ENCODE assay signal across 1 cellular context in the genomic region with DNA sequence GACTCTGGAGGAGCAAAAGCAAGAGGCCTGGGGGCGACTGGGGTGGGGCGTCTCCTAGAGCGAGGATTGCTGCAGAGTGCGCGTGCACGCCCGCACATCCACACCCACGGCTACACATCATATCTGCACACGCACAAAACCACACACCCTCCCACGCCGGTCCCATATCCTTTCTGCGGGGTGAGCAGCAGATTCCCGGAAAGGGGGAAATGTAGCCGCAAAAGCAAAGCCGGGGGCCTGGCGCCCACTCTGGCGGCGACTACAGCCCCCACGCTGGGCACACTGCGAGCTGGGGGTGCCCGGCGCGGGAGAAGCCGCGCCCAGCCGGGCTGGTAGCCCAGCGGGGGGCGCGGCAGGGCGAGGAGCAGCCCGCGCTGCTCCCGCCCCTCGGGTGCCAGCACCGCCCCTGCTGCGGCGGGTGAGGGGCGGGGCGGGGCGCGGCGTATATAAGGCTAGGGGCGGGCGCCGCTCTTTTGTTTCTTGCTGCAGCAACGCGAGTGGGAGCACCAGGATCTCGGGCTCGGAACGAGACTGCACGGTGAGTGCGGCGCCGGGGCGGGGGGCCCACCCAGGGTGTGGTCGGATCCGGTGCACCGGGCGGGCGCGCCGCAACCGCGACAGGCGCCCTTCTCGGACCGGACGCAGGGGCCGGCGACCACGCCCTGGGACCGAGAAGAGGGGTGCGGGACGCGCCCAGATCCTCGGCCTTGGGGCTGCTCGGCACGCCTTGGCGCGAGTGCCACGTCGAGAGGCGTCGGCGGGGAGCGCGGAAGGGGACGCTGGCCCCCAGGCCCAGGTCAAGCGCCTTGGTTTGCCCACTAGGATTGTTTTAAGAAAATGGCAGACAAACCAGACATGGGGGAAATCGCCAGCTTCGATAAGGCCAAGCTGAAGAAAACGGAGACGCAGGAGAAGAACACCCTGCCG.
TF ChIP-seq lines count a peak whose summit lies in the region.

TSS of gene TMSB10 (plus strand) at position 476 of the 927 bp plus-strand sequence.

TF ChIP-seq in K562, 482 proteins besides CTCF, POLR2A, EP300 and RAD21 (continued from another document and continues in another):
- TF ChIP-seq CEBPZ (IDR thresholded peaks at IDR 0.05; ENCODE audit: borderline replicate concordance, low read depth, low read length) = no peak
- no peak for TF ChIP-seq XRCC4 (IDR thresholded peaks at IDR 0.05; ENCODE audit: extremely low read depth, insufficient read depth, insufficient read length)
- peak; percentile 79; the same call in 1 of the 2 replicates for TF ChIP-seq PHF8 (IDR thresholded peaks at IDR 0.05; ENCODE audit: borderline replicate concordance, low read length)
- TF ChIP-seq LCOR (CRISPR knock-in tag; IDR thresholded peaks at IDR 0.05) = no peak
- TF ChIP-seq ZNF561 (CRISPR knock-in tag; conservative IDR thresholded peaks at IDR 0.05) = no peak
- no peak; the same call in 1 of the 2 replicates for TF ChIP-seq GATA2 (CRISPR knock-in tag; IDR thresholded peaks at IDR 0.05)
- no peak for TF ChIP-seq ZNF431 (CRISPR knock-in tag; IDR thresholded peaks at IDR 0.05)
- TF ChIP-seq FOXP4 (CRISPR knock-in tag; IDR thresholded peaks at IDR 0.05; ENCODE audit: borderline replicate concordance) = no peak
- no peak for TF ChIP-seq THAP12 (CRISPR knock-in tag; IDR thresholded peaks at IDR 0.05)
- TF ChIP-seq CBFA2T2 (conservative IDR thresholded peaks at IDR 0.05) = no peak
- peak; percentile 74 to 76 for TF ChIP-seq NRF1 (conservative IDR thresholded peaks at IDR 0.05 in 1 of 2, IDR thresholded peaks at IDR 0.05 in 1 of 2)
- no peak for TF ChIP-seq BRCA1 (IDR thresholded peaks at IDR 0.05)
- TF ChIP-seq BRCA1 (CRISPR knock-in tag; IDR thresholded peaks at IDR 0.05) = no peak
- TF ChIP-seq NFRKB (IDR thresholded peaks at IDR 0.05; ENCODE audit: low read depth) = peak; percentile 38; the same call in 1 of the 2 replicates
- TF ChIP-seq KLF16 (IDR thresholded peaks at IDR 0.05) = no peak
- no peak; the same call in 1 of the 2 replicates for TF ChIP-seq RHOXF2B (CRISPR knock-in tag; conservative IDR thresholded peaks at IDR 0.05)
- no peak for TF ChIP-seq ZNF778 (CRISPR knock-in tag; IDR thresholded peaks at IDR 0.05)
- no peak for TF ChIP-seq ZC3H11A (IDR thresholded peaks at IDR 0.05; ENCODE audit: low read depth, low read length)
- no peak for TF ChIP-seq PRMT5 (CRISPR knock-in tag; IDR thresholded peaks at IDR 0.05)
- TF ChIP-seq, protein P1, sequence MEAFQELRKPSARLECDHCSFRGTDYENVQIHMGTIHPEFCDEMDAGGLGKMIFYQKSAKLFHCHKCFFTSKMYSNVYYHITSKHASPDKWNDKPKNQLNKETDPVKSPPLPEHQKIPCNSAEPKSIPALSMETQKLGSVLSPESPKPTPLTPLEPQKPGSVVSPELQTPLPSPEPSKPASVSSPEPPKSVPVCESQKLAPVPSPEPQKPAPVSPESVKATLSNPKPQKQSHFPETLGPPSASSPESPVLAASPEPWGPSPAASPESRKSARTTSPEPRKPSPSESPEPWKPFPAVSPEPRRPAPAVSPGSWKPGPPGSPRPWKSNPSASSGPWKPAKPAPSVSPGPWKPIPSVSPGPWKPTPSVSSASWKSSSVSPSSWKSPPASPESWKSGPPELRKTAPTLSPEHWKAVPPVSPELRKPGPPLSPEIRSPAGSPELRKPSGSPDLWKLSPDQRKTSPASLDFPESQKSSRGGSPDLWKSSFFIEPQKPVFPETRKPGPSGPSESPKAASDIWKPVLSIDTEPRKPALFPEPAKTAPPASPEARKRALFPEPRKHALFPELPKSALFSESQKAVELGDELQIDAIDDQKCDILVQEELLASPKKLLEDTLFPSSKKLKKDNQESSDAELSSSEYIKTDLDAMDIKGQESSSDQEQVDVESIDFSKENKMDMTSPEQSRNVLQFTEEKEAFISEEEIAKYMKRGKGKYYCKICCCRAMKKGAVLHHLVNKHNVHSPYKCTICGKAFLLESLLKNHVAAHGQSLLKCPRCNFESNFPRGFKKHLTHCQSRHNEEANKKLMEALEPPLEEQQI (IDR thresholded peaks at IDR 0.05) = no peak
- TF ChIP-seq POLR2G (IDR thresholded peaks at IDR 0.05; ENCODE audit: low read depth, low read length) = peak; percentile 99
- no peak for TF ChIP-seq IRF1 (CRISPR knock-in tag; IDR thresholded peaks at IDR 0.05; ENCODE audit: borderline replicate concordance)
- TF ChIP-seq MTA3 (IDR thresholded peaks at IDR 0.05; ENCODE audit: borderline replicate concordance) = peak; percentile 98
- TF ChIP-seq, protein P2, sequence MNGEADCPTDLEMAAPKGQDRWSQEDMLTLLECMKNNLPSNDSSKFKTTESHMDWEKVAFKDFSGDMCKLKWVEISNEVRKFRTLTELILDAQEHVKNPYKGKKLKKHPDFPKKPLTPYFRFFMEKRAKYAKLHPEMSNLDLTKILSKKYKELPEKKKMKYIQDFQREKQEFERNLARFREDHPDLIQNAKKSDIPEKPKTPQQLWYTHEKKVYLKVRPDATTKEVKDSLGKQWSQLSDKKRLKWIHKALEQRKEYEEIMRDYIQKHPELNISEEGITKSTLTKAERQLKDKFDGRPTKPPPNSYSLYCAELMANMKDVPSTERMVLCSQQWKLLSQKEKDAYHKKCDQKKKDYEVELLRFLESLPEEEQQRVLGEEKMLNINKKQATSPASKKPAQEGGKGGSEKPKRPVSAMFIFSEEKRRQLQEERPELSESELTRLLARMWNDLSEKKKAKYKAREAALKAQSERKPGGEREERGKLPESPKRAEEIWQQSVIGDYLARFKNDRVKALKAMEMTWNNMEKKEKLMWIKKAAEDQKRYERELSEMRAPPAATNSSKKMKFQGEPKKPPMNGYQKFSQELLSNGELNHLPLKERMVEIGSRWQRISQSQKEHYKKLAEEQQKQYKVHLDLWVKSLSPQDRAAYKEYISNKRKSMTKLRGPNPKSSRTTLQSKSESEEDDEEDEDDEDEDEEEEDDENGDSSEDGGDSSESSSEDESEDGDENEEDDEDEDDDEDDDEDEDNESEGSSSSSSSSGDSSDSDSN (IDR thresholded peaks at IDR 0.05; ENCODE audit: borderline replicate concordance in 1 of 2, low read depth in 2 of 2, low read length in 2 of 2) = no peak
- peak; percentile 49; the same call in 1 of the 2 replicates for TF ChIP-seq GABPB1 (CRISPR knock-in tag; IDR thresholded peaks at IDR 0.05)
- TF ChIP-seq EP400 (IDR thresholded peaks at IDR 0.05) = peak; percentile 49; the same call in 1 of the 2 replicates
- peak; percentile 85 for TF ChIP-seq TAF1 (IDR thresholded peaks at IDR 0.05; ENCODE audit: control insufficient read depth, extremely low read depth, insufficient read depth, low read length, severe bottlenecking)
- peak; percentile 94 for TF ChIP-seq GTF2E2 (tag; IDR thresholded peaks at IDR 0.05)
- peak; percentile 87 for TF ChIP-seq ZBTB7A (IDR thresholded peaks at IDR 0.05; ENCODE audit: borderline replicate concordance, control insufficient read depth, low read depth, low read length)
- TF ChIP-seq ZNF347 (CRISPR knock-in tag; IDR thresholded peaks at IDR 0.05; ENCODE audit: low read depth) = no peak
- TF ChIP-seq ATF1 (CRISPR knock-in tag; IDR thresholded peaks at IDR 0.05) = no peak
- peak; percentile 64 for TF ChIP-seq ATF1 (tag; IDR thresholded peaks at IDR 0.05)
- no peak for TF ChIP-seq HINFP (tag; conservative IDR thresholded peaks at IDR 0.05; ENCODE audit: low read depth)
- no peak for TF ChIP-seq SMAD2 (IDR thresholded peaks at IDR 0.05; ENCODE audit: low read depth, low read length)
- no peak for TF ChIP-seq HOXB6 (CRISPR knock-in tag; IDR thresholded peaks at IDR 0.05; ENCODE audit: borderline replicate concordance)
- no peak for TF ChIP-seq MCM7 (IDR thresholded peaks at IDR 0.05)
- TF ChIP-seq CREM (IDR thresholded peaks at IDR 0.05; ENCODE audit: low read depth) = no peak; the same call in 1 of the 2 replicates
- peak; percentile 93 for TF ChIP-seq SUPT5H (IDR thresholded peaks at IDR 0.05)
- no peak for TF ChIP-seq MCM2 (IDR thresholded peaks at IDR 0.05; ENCODE audit: low read depth)
- no peak for TF ChIP-seq RBM39 (optimal IDR thresholded peaks at IDR 0.05; ENCODE audit: low read depth, low read length)
- no peak for TF ChIP-seq ZNF398 (CRISPR knock-in tag; IDR thresholded peaks at IDR 0.05)
- no peak for TF ChIP-seq FOXA1 (IDR thresholded peaks at IDR 0.05; ENCODE audit: borderline replicate concordance)
- TF ChIP-seq RAD51 (IDR thresholded peaks at IDR 0.05; ENCODE audit: borderline replicate concordance, low read depth) = no peak
- peak; percentile 92 for TF ChIP-seq CBX1 (IDR thresholded peaks at IDR 0.05; ENCODE audit: low read depth)
- no peak for TF ChIP-seq ZNF830 (CRISPR knock-in tag; IDR thresholded peaks at IDR 0.05)
- TF ChIP-seq SPI1 (IDR thresholded peaks at IDR 0.05; ENCODE audit: borderline replicate concordance, low read depth, low read length) = no peak
